In the genomic region with DNA sequence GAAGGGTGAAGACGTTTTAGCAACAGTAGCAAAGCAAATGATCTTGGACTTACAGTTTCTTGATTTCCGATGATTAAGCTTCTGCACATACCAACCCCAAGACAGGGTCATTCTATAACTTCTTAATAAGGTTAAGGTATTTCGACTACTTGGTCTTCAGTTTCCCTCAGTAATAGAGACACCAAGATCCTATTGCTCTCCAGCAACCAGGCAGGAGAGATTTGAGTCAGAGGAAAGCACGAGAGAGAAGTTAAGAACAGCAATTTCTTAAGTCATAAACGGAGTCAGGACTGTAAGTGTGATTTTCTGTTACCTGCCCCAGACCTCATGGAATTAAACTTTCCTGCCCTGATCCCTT, we compare ENCODE assay signal across 9 cellular contexts.
A peak's percentile ranks its signal among the peaks of the same experiment; 100 is the strongest.
DNase-seq lines count a peak whose midpoint lies in the region; ATAC-seq and TF ChIP-seq lines count a peak whose summit lies in the region.
"Had no signal": no experiment of that assay in that cellular context is flagged by ENCODE, and none has a peak within 500 bp of the region (broad histone marks: within the 10 kb centered on the region; RNA-seq: fewer than 3 reads in every experiment).

No MANE protein-coding gene starts in this region.

- H3K27ac Mint-ChIP-seq in progenitor cell of endocrine pancreas: no peak overlapping the region

- H3K79me2 ChIP-seq in trophoblast cell (ENCODE audit: control insufficient read depth, insufficient read depth, low read length, poor library complexity): no peaks in the 10 kb centered on the region

- no peak overlapping the region for H3K4ac ChIP-seq in trophoblast cell (ENCODE audit: low read depth, low read length)

- no peak overlapping the region for H2AFZ ChIP-seq in trophoblast cell (ENCODE audit: insufficient read depth, low read length, poor library complexity)

- peaks cover 6 to 9% of the 10 kb centered on the region in 2 experiments for H3K4me1 ChIP-seq in trophoblast cell (ENCODE audit: control insufficient read depth in 1 of 2, insufficient read depth in 2 of 2, low read length in 2 of 2)

- no peak overlapping the region for H3K18ac ChIP-seq in trophoblast cell (ENCODE audit: low read length)

- H3K4me3 ChIP-seq in brain microvascular endothelial cell (ENCODE audit: low read depth, low read length): peak overlapping the region; percentile 50
- no peak overlapping the region for H3K4me3 ChIP-seq in trophoblast cell (ENCODE audit: low read depth, low read length)

- peaks cover 12% of the 10 kb centered on the region for H3K4me1 Mint-ChIP-seq in progenitor cell of endocrine pancreas (ENCODE audit: low read depth)

- H3K4me3 Mint-ChIP-seq in progenitor cell of endocrine pancreas (ENCODE audit: low read depth): no peak overlapping the region

- no peak overlapping the region for H4K91ac ChIP-seq in trophoblast cell (ENCODE audit: low read depth, low read length)

- WGBS in trophoblast cell (ENCODE audit: extremely low coverage, insufficient coverage, insufficient read length): no CpG with 5 or more reads among the region's 5 CpGs

- no peak overlapping the region for H3K23ac ChIP-seq in trophoblast cell (ENCODE audit: low read length)

- H4K12ac ChIP-seq in trophoblast cell (ENCODE audit: low read depth, low read length): no peak overlapping the region

- no peak overlapping the region for H3K14ac ChIP-seq in trophoblast cell (ENCODE audit: low read length)

- H3K27ac ChIP-seq in brain microvascular endothelial cell: no peak overlapping the region
- peak overlapping the region; percentile 84 for H3K27ac ChIP-seq in trophoblast cell (ENCODE audit: low read depth, low read length)
- H3K27ac ChIP-seq: HL-60 had no signal

- no peak overlapping the region for H3K4me2 ChIP-seq in trophoblast cell (ENCODE audit: low read length)

- TF ChIP-seq CTCF in brain microvascular endothelial cell (IDR thresholded peaks at IDR 0.05; ENCODE audit: low read depth, low read length, missing control alignments) (no peak), progenitor cell of endocrine pancreas (IDR thresholded peaks at IDR 0.05; ENCODE audit: unreplicated experiment) (no peak)

- H3K27me3 ChIP-seq in brain microvascular endothelial cell (replicated peaks): no peaks in the 10 kb centered on the region
- H3K27me3 ChIP-seq in trophoblast cell (ENCODE audit: insufficient read depth, low read length): no peaks in the 10 kb centered on the region

- H3K36me3 Mint-ChIP-seq in progenitor cell of endocrine pancreas (ENCODE audit: insufficient read depth): no peaks in the 10 kb centered on the region

- ATAC-seq in HG02798 (IDR thresholded peaks at IDR 0.05; ENCODE audit: poor library complexity, unreplicated experiment) (peak; percentile 6), GM21360 (IDR thresholded peaks at IDR 0.05; ENCODE audit: unreplicated experiment) (no peak)

- H3K79me1 ChIP-seq in trophoblast cell (ENCODE audit: low read length): peaks cover 8% of the 10 kb centered on the region

- H3K36me3 ChIP-seq in brain microvascular endothelial cell (replicated peaks): no peaks in the 10 kb centered on the region
- no peaks in the 10 kb centered on the region for H3K36me3 ChIP-seq in trophoblast cell (ENCODE audit: control insufficient read depth in 1 of 2, insufficient read depth in 2 of 2, low read length in 2 of 2)

- H2AK5ac ChIP-seq in trophoblast cell (ENCODE audit: low read length): no peak overlapping the region

- H2BK12ac ChIP-seq in trophoblast cell (ENCODE audit: low read length): no peak overlapping the region

- H3K9me3 Mint-ChIP-seq in progenitor cell of endocrine pancreas (ENCODE audit: low read depth): no peaks in the 10 kb centered on the region

- no peak overlapping the region for H4K8ac ChIP-seq in trophoblast cell (ENCODE audit: low read depth, low read length)

- DNase-seq in ELR (ENCODE audit: low read depth): peak; percentile 3
- DNase-seq in brain microvascular endothelial cell: no peak
- DNase-seq in trophoblast cell: peak in 1 of 2 donors; percentile 16
- no peak for DNase-seq in progenitor cell of endocrine pancreas (ENCODE audit: low spot score, unreplicated experiment)
- no peak for DNase-seq in COLO829 (ENCODE audit: low spot score)
- no peak for DNase-seq in GM19240 (ENCODE audit: insufficient read length, low spot score)

- no peak overlapping the region for H3K9ac ChIP-seq in trophoblast cell (ENCODE audit: low read length)

- in situ Hi-C loops in brain microvascular endothelial cell (cut with HindIII; ENCODE audit: low pct_ligation_motif_present, low sequenced_read_pairs): no loop called here

- no peak overlapping the region for H2BK5ac ChIP-seq in trophoblast cell (ENCODE audit: low read depth, low read length, poor library complexity)

- no peaks in the 10 kb centered on the region for H3K9me3 ChIP-seq in trophoblast cell (ENCODE audit: insufficient read depth, low read depth, low read length)

- peaks cover 29% of the 10 kb centered on the region for H3K27me3 Mint-ChIP-seq in progenitor cell of endocrine pancreas

- no peak overlapping the region for H2BK120ac ChIP-seq in trophoblast cell (ENCODE audit: insufficient read depth, low read length, poor library complexity)
